Comparison of ENCODE assay signal across 18 cellular contexts in genomic region chr12:110683888-110684287, GRCh38. TPM values are rescaled to one million over a fixed set of nuclear protein-coding genes. Genes with fewer than 3 reads are reported as not detected.
DNase-seq lines count a peak whose midpoint lies in the region; ATAC-seq and TF ChIP-seq lines count a peak whose summit lies in the region.
"Had no signal": no experiment of that assay in that cellular context is flagged by ENCODE, and none has a peak within 500 bp of the region (broad histone marks: within the 10 kb centered on the region; RNA-seq: fewer than 3 reads in every experiment).

No MANE protein-coding gene starts in this region.

- no peak overlapping the region for H3K4me3 ChIP-seq in osteoblast (ENCODE audit: insufficient read depth, low read length)
- H3K4me3 ChIP-seq in right atrium auricular region: no peak overlapping the region
- H3K4me3 ChIP-seq: BLaER1 treated with 17β-estradiol and CSF1 and Interleukin-3, amounts not matched to agents 10 nM and 100 nM had no signal

- no peak overlapping the region for H2AFZ ChIP-seq in osteoblast (ENCODE audit: low read length)

- peaks cover 10% of the 10 kb centered on the region for H3K27me3 ChIP-seq in osteoblast (ENCODE audit: insufficient read depth, low read length)
- H3K27me3 ChIP-seq in right atrium auricular region: no peaks in the 10 kb centered on the region
- H3K27me3 ChIP-seq: BLaER1 treated with 17β-estradiol and CSF1 and Interleukin-3, amounts not matched to agents 10 nM and 100 nM had no signal

- H3K9me3 Mint-ChIP-seq in stimulated activated naive CD8-positive, alpha-beta T cell treated with anti-CD3 and anti-CD28 coated beads, Interleukin-15, Interleukin-2, amounts not matched to agents 100 ng/mL and 50 ng/mL, for 24 hours: no peaks in the 10 kb centered on the region
- H3K9me3 Mint-ChIP-seq in stimulated activated naive CD8-positive, alpha-beta T cell treated with anti-CD3 and anti-CD28 coated beads, Interleukin-15, amount 100 ng/mL, for 72 hours: peaks cover 0 to 7% of the 10 kb centered on the region in 2 donors
- H3K9me3 Mint-ChIP-seq in activated naive CD8-positive, alpha-beta T cell treated with anti-CD3 and anti-CD28 coated beads, Interleukin-2, amount 50 U/mL, for 24 hours: no peaks in the 10 kb centered on the region
- H3K9me3 Mint-ChIP-seq: CD8-positive, alpha-beta T cell had no signal

- H3K4me1 ChIP-seq in osteoblast (ENCODE audit: insufficient read depth, low read length): peaks cover 7% of the 10 kb centered on the region
- H3K4me1 ChIP-seq in right atrium auricular region: peaks cover 0 to 19% of the 10 kb centered on the region in 2 donors

- no peak for TF ChIP-seq CTCF in osteoblast (IDR thresholded peaks at IDR 0.05; ENCODE audit: extremely low read depth, low read depth, low read length)
- TF ChIP-seq CTCF in right atrium auricular region (IDR thresholded peaks at IDR 0.05): no peak

- H3K4me2 ChIP-seq in osteoblast (ENCODE audit: insufficient read depth, low read length): no peak overlapping the region

- H3K27ac Mint-ChIP-seq in stimulated activated naive CD8-positive, alpha-beta T cell treated with anti-CD3 and anti-CD28 coated beads, Interleukin-15, Interleukin-2, amounts not matched to agents 100 ng/mL and 50 ng/mL, for 24 hours: peak overlapping the region; percentile 49
- no peak overlapping the region for H3K27ac Mint-ChIP-seq in stimulated activated naive CD8-positive, alpha-beta T cell treated with anti-CD3 and anti-CD28 coated beads, Interleukin-15, amount 100 ng/mL, for 72 hours
- peak overlapping the region; percentile 41 for H3K27ac Mint-ChIP-seq in activated naive CD8-positive, alpha-beta T cell treated with anti-CD3 and anti-CD28 coated beads, Interleukin-2, amount 50 U/mL, for 24 hours

- peaks cover 35% of the 10 kb centered on the region for H3K36me3 Mint-ChIP-seq in stimulated activated naive CD8-positive, alpha-beta T cell treated with anti-CD3 and anti-CD28 coated beads, Interleukin-15, Interleukin-2, amounts not matched to agents 100 ng/mL and 50 ng/mL, for 24 hours (ENCODE audit: low read depth)
- peaks cover 24% of the 10 kb centered on the region for H3K36me3 Mint-ChIP-seq in activated naive CD8-positive, alpha-beta T cell treated with anti-CD3 and anti-CD28 coated beads, Interleukin-2, amount 50 U/mL, for 24 hours (ENCODE audit: low read depth)

- H3K4me1 Mint-ChIP-seq in stimulated activated naive CD8-positive, alpha-beta T cell treated with anti-CD3 and anti-CD28 coated beads, Interleukin-15, Interleukin-2, amounts not matched to agents 100 ng/mL and 50 ng/mL, for 24 hours (ENCODE audit: low read depth): peaks cover 60% of the 10 kb centered on the region
- peaks cover 59% of the 10 kb centered on the region for H3K4me1 Mint-ChIP-seq in stimulated activated naive CD8-positive, alpha-beta T cell treated with anti-CD3 and anti-CD28 coated beads, Interleukin-15, amount 100 ng/mL, for 72 hours
- H3K4me1 Mint-ChIP-seq in activated naive CD8-positive, alpha-beta T cell treated with anti-CD3 and anti-CD28 coated beads, Interleukin-2, amount 50 U/mL, for 24 hours: peaks cover 56% of the 10 kb centered on the region

- H3K79me2 ChIP-seq in osteoblast (ENCODE audit: insufficient read depth, low read length): no peaks in the 10 kb centered on the region

- H3K27ac ChIP-seq in osteoblast (ENCODE audit: low read depth, low read length) (no peak overlapping the region), right atrium auricular region (no peak overlapping the region)
- H3K27ac ChIP-seq: BLaER1 treated with 17β-estradiol and CSF1 and Interleukin-3, amounts not matched to agents 10 nM and 100 nM had no signal

- no peak for DNase-seq in stimulated activated naive CD8-positive, alpha-beta T cell treated with anti-CD3 and anti-CD28 coated beads, Interleukin-15, amount 100 ng/mL, for 72 hours
- DNase-seq in activated naive CD8-positive, alpha-beta T cell treated with anti-CD3 and anti-CD28 coated beads, Interleukin-2, amount 50 U/mL, for 24 hours: no peak
- DNase-seq in osteoblast (ENCODE audit: insufficient read length, low spot score, missing footprints): peak; percentile 11
- no peak for DNase-seq in right atrium auricular region (ENCODE audit: low spot score)
- no peak for DNase-seq in NCI-H510A (lab: John Stamatoyannopoulos, UW)
- no peak for DNase-seq in activated CD4-positive, alpha-beta T cell treated with anti-CD3 and anti-CD28 coated beads for 1 hour
- DNase-seq: 8988T; Calu3; CD8-positive, alpha-beta T cell; DMS79 treated with DMSO at 0.1 percent for 48 hours; GF-D8; GOT3; H7 had no signal

- H3K27me3 Mint-ChIP-seq in stimulated activated naive CD8-positive, alpha-beta T cell treated with anti-CD3 and anti-CD28 coated beads, Interleukin-15, Interleukin-2, amounts not matched to agents 100 ng/mL and 50 ng/mL, for 24 hours: no peaks in the 10 kb centered on the region
- H3K27me3 Mint-ChIP-seq in stimulated activated naive CD8-positive, alpha-beta T cell treated with anti-CD3 and anti-CD28 coated beads, Interleukin-15, amount 100 ng/mL, for 72 hours: no peaks in the 10 kb centered on the region
- no peaks in the 10 kb centered on the region for H3K27me3 Mint-ChIP-seq in activated naive CD8-positive, alpha-beta T cell treated with anti-CD3 and anti-CD28 coated beads, Interleukin-2, amount 50 U/mL, for 24 hours

- no peak for ATAC-seq in stimulated activated naive CD8-positive, alpha-beta T cell treated with anti-CD3 and anti-CD28 coated beads, Interleukin-15, amount 100 ng/mL, for 72 hours
- ATAC-seq in activated naive CD8-positive, alpha-beta T cell treated with anti-CD3 and anti-CD28 coated beads, Interleukin-2, amount 50 U/mL, for 24 hours: no peak
- no peak for ATAC-seq in HG02885 (IDR thresholded peaks at IDR 0.05; ENCODE audit: poor library complexity, unreplicated experiment)
- ATAC-seq: CD8-positive, alpha-beta T cell; HCT116 had no signal

- no peaks in the 10 kb centered on the region for H4K20me1 ChIP-seq in osteoblast (ENCODE audit: insufficient read depth, low read length)

- H3K9me3 ChIP-seq in osteoblast (ENCODE audit: low read depth, low read length) (no peaks in the 10 kb centered on the region), right atrium auricular region (no peaks in the 10 kb centered on the region)

- peak overlapping the region; percentile 44 for H3K4me3 Mint-ChIP-seq in stimulated activated naive CD8-positive, alpha-beta T cell treated with anti-CD3 and anti-CD28 coated beads, Interleukin-15, Interleukin-2, amounts not matched to agents 100 ng/mL and 50 ng/mL, for 24 hours
- H3K4me3 Mint-ChIP-seq in stimulated activated naive CD8-positive, alpha-beta T cell treated with anti-CD3 and anti-CD28 coated beads, Interleukin-15, amount 100 ng/mL, for 72 hours: no peak overlapping the region
- no peak overlapping the region for H3K4me3 Mint-ChIP-seq in activated naive CD8-positive, alpha-beta T cell treated with anti-CD3 and anti-CD28 coated beads, Interleukin-2, amount 50 U/mL, for 24 hours
- H3K4me3 Mint-ChIP-seq: CD8-positive, alpha-beta T cell had no signal

- no peaks in the 10 kb centered on the region for H3K36me3 ChIP-seq in osteoblast (ENCODE audit: insufficient read depth, low read length)
- no peaks in the 10 kb centered on the region for H3K36me3 ChIP-seq in right atrium auricular region

RNA-seq across cellular contexts. Expression of gene HVCN1, which starts 5.0 kb away (rescaled TPM):
- total RNA-seq in osteoblast (2.1 and 2.9 TPM in 2 replicates), right atrium auricular region (10 to 100 TPM; 21.7 to 24.1 TPM)
- total RNA-seq: HT-29 had no signal

RNA-seq across cellular contexts. Expression of gene PPP1CC, which starts 58.8 kb away (rescaled TPM):
- total RNA-seq in osteoblast (107 and 114 TPM in 2 replicates), right atrium auricular region (100 to 1,000 TPM in 1 of 2 donors, 10 to 100 TPM in 1; 99.5 to 199 TPM)

Comparison
In these comparisons a context has a peak if more than half of its experiments do, and no peak if none do; other contexts are left out.
1. H3K27ac Mint-ChIP-seq: peak in stimulated activated naive CD8-positive, alpha-beta T cell treated with anti-CD3 and anti-CD28 coated beads, Interleukin-15, Interleukin-2, amounts not matched to agents 100 ng/mL and 50 ng/mL, for 24 hours (single experiment) and activated naive CD8-positive, alpha-beta T cell treated with anti-CD3 and anti-CD28 coated beads, Interleukin-2, amount 50 U/mL, for 24 hours (single experiment); none in stimulated activated naive CD8-positive, alpha-beta T cell treated with anti-CD3 and anti-CD28 coated beads, Interleukin-15, amount 100 ng/mL, for 72 hours (0 of 2).